24 cellular contexts compared by ENCODE assay signal in genomic region chr3:88076712-88077111, GRCh38.
"Had no signal": no experiment of that assay in that cellular context is flagged by ENCODE, and none has a peak within 500 bp of the region (broad histone marks: within the 10 kb centered on the region; RNA-seq: fewer than 3 reads in every experiment).

No MANE protein-coding gene starts in this region.

- H3K36me3 ChIP-seq: gastrocnemius medialis, left lung, sigmoid colon had no signal

- H3K27me3 ChIP-seq: gastrocnemius medialis, left lung, sigmoid colon, spleen, testis, tibial artery had no signal

- DNase-seq: effector memory CD8-positive, alpha-beta T cell; foreskin fibroblast; gastrocnemius medialis; head of caudate nucleus; left lung; mesenchymal stem cell; mucosa of descending colon; naive B cell; nephron progenitor cell; nucleus accumbens; psoas muscle; right cardiac atrium; sigmoid colon; spleen; stimulated activated CD4-positive, alpha-beta T cell treated with anti-CD3 and anti-CD28 coated beads, Interleukin-4, amount 100 ng/mL, for 4 hours; stimulated activated naive CD8-positive, alpha-beta T cell treated with anti-CD3 and anti-CD28 coated beads, Interleukin-15, Interleukin-2, amounts not matched to agents 100 U/mL and 50 U/mL, for 24 hours; substantia nigra; testis; tibial artery had no signal

- H3K9me3 Mint-ChIP-seq: effector memory CD8-positive, alpha-beta T cell; stimulated activated memory B cell treated with anti-CD40 and anti-IgM and Interleukin-4, amounts not matched to agents 10 μg/mL and 1 μg/mL and 100 μg/mL, for 72 hours had no signal

- H3K4me1 ChIP-seq: testis had no signal

- H3K27ac ChIP-seq: coronary artery, gastrocnemius medialis, left lung, psoas muscle, sigmoid colon, spleen, tibial artery had no signal

- H3K9me3 ChIP-seq: gastrocnemius medialis, left lung, mucosa of descending colon, sigmoid colon, testis, tibial artery had no signal

- H3K4me3 Mint-ChIP-seq: effector memory CD8-positive, alpha-beta T cell; mesothelial cell of epicardium; naive B cell; nephron progenitor cell; stimulated activated memory B cell treated with anti-CD40 and anti-IgM and Interleukin-4, amounts not matched to agents 10 μg/mL and 1 μg/mL and 100 μg/mL, for 72 hours; type B pancreatic cell had no signal

- H3K4me3 ChIP-seq: coronary artery, gastrocnemius medialis, left lung, mucosa of descending colon, psoas muscle, sigmoid colon, spleen, testis, tibial artery had no signal

- H3K27me3 Mint-ChIP-seq: effector memory CD8-positive, alpha-beta T cell; naive B cell; stimulated activated memory B cell treated with anti-CD40 and anti-IgM and Interleukin-4, amounts not matched to agents 10 μg/mL and 1 μg/mL and 100 μg/mL, for 72 hours; type B pancreatic cell had no signal

- ATAC-seq: effector memory CD8-positive, alpha-beta T cell; esophagus mucosa; gastrocnemius medialis; left lung; mucosa of descending colon; psoas muscle; right cardiac atrium; stimulated activated memory B cell treated with anti-CD40 and anti-IgM and Interleukin-4, amounts not matched to agents 10 μg/mL and 1 μg/mL and 100 μg/mL, for 72 hours; stimulated activated naive CD8-positive, alpha-beta T cell treated with anti-CD3 and anti-CD28 coated beads, Interleukin-15, Interleukin-2, amounts not matched to agents 100 U/mL and 50 U/mL, for 24 hours had no signal

- H3K27ac Mint-ChIP-seq: effector memory CD8-positive, alpha-beta T cell; mesothelial cell of epicardium; nephron progenitor cell; stimulated activated memory B cell treated with anti-CD40 and anti-IgM and Interleukin-4, amounts not matched to agents 10 μg/mL and 1 μg/mL and 100 μg/mL, for 72 hours; type B pancreatic cell had no signal
